Comparison of ENCODE assay signal across 21 cellular contexts in genomic region chr11:15929371-15929801, GRCh38.
"Had no signal": no experiment of that assay in that cellular context is flagged by ENCODE, and none has a peak within 500 bp of the region (broad histone marks: within the 10 kb centered on the region; RNA-seq: fewer than 3 reads in every experiment).

No MANE protein-coding gene starts in this region.

- H3K36me3 Mint-ChIP-seq: immature natural killer cell; naive thymus-derived CD4-positive, alpha-beta T cell; stimulated activated effector memory CD8-positive, alpha-beta T cell treated with anti-CD3 and anti-CD28 coated beads, Interleukin-12 subunit alpha, Interleukin-12 subunit beta, amount 100 ng/mL, for 72 hours had no signal

- ATAC-seq: foreskin keratinocyte; left colon; naive thymus-derived CD4-positive, alpha-beta T cell; pancreas; stimulated activated effector memory CD8-positive, alpha-beta T cell treated with anti-CD3 and anti-CD28 coated beads, Interleukin-12 subunit alpha, Interleukin-12 subunit beta, amount 100 ng/mL, for 72 hours had no signal

- H3K4me1 Mint-ChIP-seq: central memory CD8-positive, alpha-beta T cell; immature natural killer cell; naive thymus-derived CD4-positive, alpha-beta T cell; stimulated activated effector memory CD8-positive, alpha-beta T cell treated with anti-CD3 and anti-CD28 coated beads, Interleukin-12 subunit alpha, Interleukin-12 subunit beta, amount 100 ng/mL, for 72 hours had no signal

- DNase-seq: cortex of kidney; dorsolateral prefrontal cortex; effector memory CD4-positive, alpha-beta T cell; esophagus squamous epithelium; foreskin keratinocyte; immature natural killer cell; kidney; left colon; mesendoderm; nucleus accumbens; pancreas; right cardiac atrium; stimulated activated CD4-positive, alpha-beta T cell treated with anti-CD3 and anti-CD28 coated beads, Interleukin-4, amount 100 ng/mL, for 1 hour; stimulated activated CD8-positive, alpha-beta memory T cell treated with anti-CD3 and anti-CD28 coated beads, Interleukin-4, amount 100 ng/mL, for 48 hours; stomach; substantia nigra had no signal

- H3K27ac Mint-ChIP-seq: immature natural killer cell; naive thymus-derived CD4-positive, alpha-beta T cell; progenitor cell of endocrine pancreas; stimulated activated effector memory CD8-positive, alpha-beta T cell treated with anti-CD3 and anti-CD28 coated beads, Interleukin-12 subunit alpha, Interleukin-12 subunit beta, amount 100 ng/mL, for 72 hours had no signal

- H3K27me3 Mint-ChIP-seq: central memory CD8-positive, alpha-beta T cell had no signal

- H3K4me3 Mint-ChIP-seq: central memory CD8-positive, alpha-beta T cell; immature natural killer cell; naive thymus-derived CD4-positive, alpha-beta T cell; neural crest cell; stimulated activated effector memory CD8-positive, alpha-beta T cell treated with anti-CD3 and anti-CD28 coated beads, Interleukin-12 subunit alpha, Interleukin-12 subunit beta, amount 100 ng/mL, for 72 hours had no signal
